In genomic region chr10:47243791-47244190, GRCh38 we compare ENCODE assay signal across 23 cellular contexts. TPM values are rescaled to one million over a fixed set of nuclear protein-coding genes. Genes with fewer than 3 reads are reported as not detected.
DNase-seq lines count a peak whose midpoint lies in the region; ATAC-seq and TF ChIP-seq lines count a peak whose summit lies in the region.
"Had no signal": no experiment of that assay in that cellular context is flagged by ENCODE, and none has a peak within 500 bp of the region (broad histone marks: within the 10 kb centered on the region; RNA-seq: fewer than 3 reads in every experiment).

No MANE protein-coding gene starts in this region.

- 72% methylated on average over 4 of the region's 4 CpGs for WGBS in right cardiac atrium

- H3K9me2 ChIP-seq in Loucy (replicated peaks; ENCODE audit: low read depth, low read length), result no peaks in the 10 kb centered on the region

- no peaks in the 10 kb centered on the region for H3K27me3 ChIP-seq in Loucy (ENCODE audit: insufficient read depth, low read length, poor library complexity, severe bottlenecking)
- no peaks in the 10 kb centered on the region for H3K27me3 ChIP-seq in right cardiac atrium (ENCODE audit: control insufficient read depth, insufficient read depth)
- H3K27me3 ChIP-seq in tibial artery, result no peaks in the 10 kb centered on the region
- H3K27me3 ChIP-seq: cardiac muscle cell, thyroid gland had no signal

- H3K27ac ChIP-seq in right cardiac atrium (ENCODE audit: low read length) (no peak overlapping the region), tibial artery (peak overlapping the region in 1 of 2 donors; percentile 18)
- H3K27ac ChIP-seq: cardiac muscle cell, thyroid gland had no signal

- TF ChIP-seq CTCF in Loucy (conservative IDR thresholded peaks at IDR 0.05; ENCODE audit: low read length) (no peak), tibial artery (IDR thresholded peaks at IDR 0.05) (no peak)

- peaks cover 45% of the 10 kb centered on the region for H3K4me1 ChIP-seq in Loucy (ENCODE audit: insufficient read depth, low read length, poor library complexity, severe bottlenecking)
- H3K4me1 ChIP-seq in right cardiac atrium (ENCODE audit: control insufficient read depth, insufficient read depth, low read length), result no peaks in the 10 kb centered on the region
- H3K4me1 ChIP-seq in tibial artery, result peaks cover 0 to 25% (median 12%) of the 10 kb centered on the region in 4 donors
- H3K4me1 ChIP-seq: thyroid gland had no signal

- H3K9ac ChIP-seq in Loucy (ENCODE audit: low read depth, low read length, poor library complexity, severe bottlenecking), result peak overlapping the region; percentile 49

- H3K36me3 ChIP-seq in Loucy (ENCODE audit: insufficient read depth, low read length) (no peaks in the 10 kb centered on the region), tibial artery (no peaks in the 10 kb centered on the region)
- H3K36me3 ChIP-seq: cardiac muscle cell, thyroid gland had no signal

- no peaks in the 10 kb centered on the region for H3F3A ChIP-seq in Loucy (ENCODE audit: low read depth)

- ATAC-seq in right cardiac atrium, result peak; percentile 72 to 73
- ATAC-seq in HG03039 (IDR thresholded peaks at IDR 0.05; ENCODE audit: unreplicated experiment), result no peak
- ATAC-seq: activated CD4-positive, alpha-beta T cell treated with anti-CD3 and anti-CD28 coated beads for 36 hours; CD8-positive, alpha-beta T cell; mucosa of descending colon had no signal

- no peaks in the 10 kb centered on the region for H4K20me1 ChIP-seq in Loucy (ENCODE audit: insufficient read depth, low read length, poor library complexity, severe bottlenecking)

- H3K9me3 ChIP-seq in Loucy (ENCODE audit: insufficient read depth, low read depth, low read length) (no peaks in the 10 kb centered on the region), right cardiac atrium (ENCODE audit: control insufficient read depth, low read length) (no peaks in the 10 kb centered on the region), tibial artery (peaks cover 0 to 5% (median 0%) of the 10 kb centered on the region in 3 donors)
- H3K9me3 ChIP-seq: mucosa of descending colon, thyroid gland had no signal

- H3K4me2 ChIP-seq in Loucy (ENCODE audit: low read depth, low read length, poor library complexity, severe bottlenecking), result peak overlapping the region; percentile 21

- peak overlapping the region; percentile 41; the same call in 1 of the 2 replicates for H2AFZ ChIP-seq in Loucy (ENCODE audit: low read length)

- DNase-seq in SIG-M5 treated with dmso at 0.1 percent for 504 hours (lab: John Stamatoyannopoulos, UW; ENCODE audit: unreplicated experiment), result peak; percentile 93
- DNase-seq in right cardiac atrium, result peak; percentile 79 to 82 (median 81)
- peak; percentile 86 to 90 for DNase-seq in tibial artery
- no peak for DNase-seq in NCI-H226
- DNase-seq in DMS53 (lab: John Stamatoyannopoulos, UW), result no peak
- no peak for DNase-seq in stimulated activated CD4-positive, alpha-beta T cell treated with anti-CD3 and anti-CD28 coated beads, Interleukin-2, amount 100 ng/mL, for 24 hours
- DNase-seq: activated CD4-positive, alpha-beta T cell treated with anti-CD3 and anti-CD28 coated beads for 36 hours; activated naive CD4-positive, alpha-beta T cell treated with anti-CD3 and anti-CD28 coated beads for 36 hours; activated T-cell treated with anti-CD3 and anti-CD28 coated beads, Interleukin-2, amount 50 U/mL, for 24 hours; amygdala; Kasumi-1; mucosa of descending colon; NCI-H526; OCI-M1; small intestine; stimulated activated CD4-positive, alpha-beta T cell treated with anti-CD3 and anti-CD28 coated beads, Interleukin-2, amount 100 ng/mL, for 48 hours; stimulated activated naive CD4-positive, alpha-beta T cell treated with Interleukin-2 at 50 U/mL for 16 hours had no signal

- H3K79me2 ChIP-seq in Loucy (ENCODE audit: insufficient read depth, low read length), result no peaks in the 10 kb centered on the region

- intact Hi-C loops in right cardiac atrium (cut with DNase I), result no loop called here
- intact Hi-C loops in tibial artery (cut with DNase I; ENCODE audit: low total_unique reads), result no loop called here

- H3K4me3 ChIP-seq in Loucy (ENCODE audit: low read length, poor library complexity, severe bottlenecking) (no peak overlapping the region), right cardiac atrium (ENCODE audit: low read length) (no peak overlapping the region), tibial artery (no peak overlapping the region)
- H3K4me3 ChIP-seq: cardiac muscle cell, mucosa of descending colon, thyroid gland had no signal

RNA-seq across cellular contexts. Expression of gene GDF10, which starts 56.2 kb away (rescaled TPM):
- total RNA-seq in right cardiac atrium, result 1 to 10 TPM; 1.8 to 4.3 (median 2.7) TPM
- 2.2 TPM for polyA plus RNA-seq in right cardiac atrium
- total RNA-seq: T-helper 1 cell treated with Interleukin-12 subunit alpha and Interleukin-12 subunit beta and Interleukin-4 antibody, amounts not matched to agents 30 ng/mL and 1 ng/mL, for 36 hours had no signal

Comparison
In these comparisons a context has a peak if more than half of its experiments do, and no peak if none do; other contexts are left out.
1. DNase-seq: peak in SIG-M5 treated with dmso at 0.1 percent for 504 hours (single experiment), right cardiac atrium (3 of 3) and tibial artery (2 of 2); none in NCI-H226 (single experiment), DMS53 (single experiment) and stimulated activated CD4-positive, alpha-beta T cell treated with anti-CD3 and anti-CD28 coated beads, Interleukin-2, amount 100 ng/mL, for 24 hours (0 of 2).